In the genomic region with DNA sequence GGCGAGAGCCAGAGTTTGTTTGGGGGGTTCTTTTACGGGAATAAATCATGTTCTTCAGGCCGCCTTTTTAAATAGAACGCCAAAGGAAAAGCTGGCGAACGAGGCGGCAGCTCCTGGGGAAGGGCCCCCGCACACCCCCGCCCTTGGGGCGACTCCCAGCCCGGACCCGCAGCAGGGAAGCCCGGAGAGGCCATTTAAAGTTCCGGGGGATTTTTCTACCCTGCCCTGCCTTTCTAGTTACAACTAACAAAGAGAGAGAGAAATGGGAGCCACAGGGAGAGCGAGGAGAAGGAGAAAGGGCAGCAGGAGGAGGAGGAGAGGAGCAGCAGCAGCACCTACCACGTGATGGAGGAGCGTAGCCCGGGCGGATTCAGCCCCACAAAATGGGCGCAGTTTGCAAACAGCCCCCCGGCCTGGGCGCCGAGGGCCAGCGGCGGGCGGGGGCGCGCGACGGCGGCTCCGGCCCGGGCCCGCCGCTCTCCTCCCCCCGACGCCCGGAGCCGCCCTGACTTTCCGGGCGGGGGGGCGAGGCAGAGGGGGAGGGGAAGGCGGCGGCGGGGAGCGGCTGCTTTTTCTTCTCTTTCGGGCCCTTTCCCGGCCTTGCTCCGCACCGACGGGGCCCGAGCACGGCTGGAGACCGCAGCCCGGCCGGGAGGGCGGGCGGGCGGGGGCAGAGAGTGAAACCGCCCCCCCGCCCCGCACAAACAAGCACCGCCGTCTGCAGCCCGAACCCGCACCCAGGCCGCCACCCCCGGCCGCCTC, we compare ENCODE assay signal across 8 cellular contexts. TPM values are rescaled to one million over a fixed set of nuclear protein-coding genes. Genes with fewer than 3 reads are reported as not detected.
DNase-seq lines count a peak whose midpoint lies in the region; ATAC-seq and TF ChIP-seq lines count a peak whose summit lies in the region.

No MANE protein-coding gene starts in this region.

- intact Hi-C loops in mucosa of descending colon (cut with DNase I, micrococcal nuclease) = loop anchor here in 1 of 2 donors (10.0 kb wide), 1 partner anchor 148 kb away; no protein-coding TSS in a partner anchor

- TF ChIP-seq CTCF in HL-60 (IDR thresholded peaks at IDR 0.05; ENCODE audit: insufficient read depth, low read length) = no peak
- TF ChIP-seq CTCF in epithelial cell of esophagus (IDR thresholded peaks at IDR 0.05; ENCODE audit: insufficient read depth, low read depth, low read length, missing control alignments) = no peak
- no peak for TF ChIP-seq CTCF in mucosa of descending colon (IDR thresholded peaks at IDR 0.05)

- peaks cover 15% of the 10 kb centered on the region for H3K4me1 ChIP-seq in mucosa of descending colon (ENCODE audit: low read depth)

- ATAC-seq in GM19455 (IDR thresholded peaks at IDR 0.05; ENCODE audit: unreplicated experiment) = peak; percentile 35
- peak; percentile 54 for ATAC-seq in mucosa of descending colon

- H3K27ac ChIP-seq in HL-60 (replicated peaks) = peak overlapping the region; percentile 93

- peak overlapping the region; percentile 85 for H3K4me3 ChIP-seq in HL-60 (replicated peaks; ENCODE audit: insufficient read depth, low read length)
- H3K4me3 ChIP-seq in epithelial cell of esophagus (ENCODE audit: low read length) = peak overlapping the region; percentile 93
- peak overlapping the region; percentile 94 for H3K4me3 ChIP-seq in mucosa of descending colon

- no peaks in the 10 kb centered on the region for H3K36me3 ChIP-seq in mucosa of descending colon (ENCODE audit: low read depth)

- no peaks in the 10 kb centered on the region for H3K9me3 ChIP-seq in mucosa of descending colon

- peak; percentile 59 for DNase-seq in COLO668 (lab: John Stamatoyannopoulos, UW; ENCODE audit: unreplicated experiment)
- peak; percentile 76 to 92 for DNase-seq in HL-60 (ENCODE audit: low read depth in 1 of 2, low spot score in 1 of 2)
- DNase-seq in NOMO-1 treated with dmso at 0.1 percent for 144 hours (lab: John Stamatoyannopoulos, UW; ENCODE audit: unreplicated experiment) = peak; percentile 49
- DNase-seq in activated CD8-positive, alpha-beta memory T cell treated with anti-CD3 and anti-CD28 coated beads, Interleukin-2, amount 50 U/mL, for 48 hours = peak; percentile 83
- peak; percentile 67 for DNase-seq in epithelial cell of esophagus (ENCODE audit: low read depth)
- peak; percentile 75 to 85 (median 79) for DNase-seq in mucosa of descending colon
- DNase-seq in stimulated activated CD8-positive, alpha-beta memory T cell treated with anti-CD3 and anti-CD28 coated beads, Interleukin-4, amount 100 ng/mL, for 24 hours (ENCODE audit: low read depth) = peak; percentile 37

- H3K27me3 ChIP-seq in HL-60 (ENCODE audit: insufficient read depth, poor library complexity, severe bottlenecking) = no peaks in the 10 kb centered on the region

RNA-seq across cellular contexts. Expression of a gene that starts 0.6 kb away (rescaled TPM):
- total RNA-seq in mucosa of descending colon = 100 to 1,000 TPM in 1 of 3 donors, 10 to 100 TPM in 2; 80.2 to 107 (median 88.8) TPM

Comparison
In these comparisons a context has a peak if more than half of its experiments do, and no peak if none do; other contexts are left out.
1. Peak in every context shown above with its lines: DNase-seq, ATAC-seq, H3K4me3 ChIP-seq and H3K27ac ChIP-seq.